ENCODE assay signal across 21 cellular contexts in the genomic region with DNA sequence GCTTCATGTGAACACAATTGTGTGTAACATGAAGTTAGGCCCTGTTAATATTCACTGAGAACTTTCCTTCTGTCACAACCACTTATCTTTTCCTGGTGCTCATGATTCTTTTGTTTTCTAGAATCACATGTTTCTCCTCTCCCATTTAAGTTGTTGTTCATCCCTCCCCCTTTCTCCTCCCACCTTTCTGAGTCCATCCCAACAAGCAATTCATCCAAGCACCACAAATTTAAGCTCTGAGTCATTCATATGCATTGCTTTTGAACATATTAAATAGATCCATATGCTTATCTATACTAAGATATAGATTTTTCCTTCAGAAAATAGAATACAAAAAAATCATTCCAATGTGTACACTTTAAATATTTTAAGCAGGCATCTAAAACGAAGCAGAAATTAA.
"Had no signal": no experiment of that assay in that cellular context is flagged by ENCODE, and none has a peak within 500 bp of the region (broad histone marks: within the 10 kb centered on the region; RNA-seq: fewer than 3 reads in every experiment).

No MANE protein-coding gene starts in this region.

- H3K4me1 ChIP-seq: esophagus squamous epithelium, neural progenitor cell, prostate gland, right atrium auricular region, stomach, thyroid gland, vagina had no signal

- H3K27me3 ChIP-seq: esophagus squamous epithelium, neural progenitor cell, right atrium auricular region, sigmoid colon, stomach, thyroid gland, vagina had no signal

- H3K9me3 ChIP-seq: prostate gland, thyroid gland, vagina had no signal

- ATAC-seq: effector memory CD8-positive, alpha-beta T cell; left lobe of liver; mucosa of descending colon; stimulated activated effector memory CD8-positive, alpha-beta T cell treated with anti-CD3 and anti-CD28 coated beads, Interleukin-12 subunit alpha, Interleukin-12 subunit beta, amount 100 ng/mL, for 72 hours had no signal

- H3K27ac ChIP-seq: esophagus squamous epithelium, neural progenitor cell, prostate gland, right atrium auricular region, sigmoid colon, stomach, thyroid gland, vagina had no signal

- DNase-seq: cortex of kidney; effector memory CD8-positive, alpha-beta T cell; erythroblast; esophagus squamous epithelium; kidney; mucosa of descending colon; naive B cell; sigmoid colon; stimulated activated CD4-positive, alpha-beta T cell treated with anti-CD3 and anti-CD28 coated beads, Interleukin-2, amount 100 ng/mL, for 24 hours; stimulated activated CD4-positive, alpha-beta T cell treated with anti-CD3 and anti-CD28 coated beads, Interleukin-4, amount 100 ng/mL, for 24 hours; stimulated activated naive CD4-positive, alpha-beta T cell treated with Interleukin-2 at 50 U/mL for 16 hours; stomach; thyroid gland; trophoblast cell had no signal

- H3K4me3 ChIP-seq: esophagus squamous epithelium, lung, mucosa of descending colon, neural progenitor cell, prostate gland, right atrium auricular region, sigmoid colon, stomach, thyroid gland, vagina had no signal
